In the genomic region with DNA sequence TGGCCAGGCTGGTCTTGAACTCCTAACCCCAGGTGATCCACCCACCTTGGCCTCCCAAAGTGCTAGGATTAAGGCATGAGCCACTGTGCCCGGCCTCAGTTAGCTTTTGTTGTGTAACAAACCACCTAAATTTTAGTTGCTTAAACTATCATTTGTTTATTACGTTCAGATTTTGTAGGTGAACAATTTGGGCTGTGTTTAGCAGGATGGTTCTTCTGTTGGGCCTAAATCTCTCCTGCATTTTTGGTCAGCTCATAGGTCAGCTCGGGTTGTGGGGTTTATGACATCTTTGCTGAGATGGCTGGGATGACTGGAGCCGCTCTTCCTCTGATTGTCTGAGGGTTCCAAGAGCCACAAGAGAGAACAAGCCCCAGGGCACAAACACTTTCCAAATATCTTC, we compare ENCODE assay signal across 35 cellular contexts. TPM values are rescaled to one million over a fixed set of nuclear protein-coding genes. Genes with fewer than 3 reads are reported as not detected.
DNase-seq lines count a peak whose midpoint lies in the region; ATAC-seq, FAIRE-seq and TF ChIP-seq lines count a peak whose summit lies in the region.
"Had no signal": no experiment of that assay in that cellular context is flagged by ENCODE, and none has a peak within 500 bp of the region (broad histone marks: within the 10 kb centered on the region; RNA-seq: fewer than 3 reads in every experiment).

No MANE protein-coding gene starts in this region.

- H3K27me3 Mint-ChIP-seq in MCF 10A (ENCODE audit: insufficient read depth, unreplicated experiment) (peaks cover 92% of the 10 kb centered on the region), GM23338 (ENCODE audit: insufficient read depth, low read depth, poor library complexity) (peaks cover 2% of the 10 kb centered on the region)

- H3K4me1 Mint-ChIP-seq in MCF 10A (ENCODE audit: insufficient read depth, unreplicated experiment) (no peaks in the 10 kb centered on the region), GM23338 (no peaks in the 10 kb centered on the region)
- H3K4me1 Mint-ChIP-seq: B cell; CD4-positive, alpha-beta memory T cell; CD4-positive, CD25-positive, alpha-beta regulatory T cell; CD8-positive, alpha-beta memory T cell had no signal

- no peak overlapping the region for H3K9ac ChIP-seq in HepG2 (ENCODE audit: insufficient read depth, low read depth, low read length)
- H3K9ac ChIP-seq: BLaER1; BLaER1 treated with 17β-estradiol and CSF1 and Interleukin-3, amounts not matched to agents 10 nM and 100 nM had no signal

- peaks cover 5% of the 10 kb centered on the region for H3K36me3 Mint-ChIP-seq in MCF 10A (ENCODE audit: insufficient read depth, unreplicated experiment)
- H3K36me3 Mint-ChIP-seq in GM23338 (ENCODE audit: low read depth), result no peaks in the 10 kb centered on the region
- H3K36me3 Mint-ChIP-seq: CD4-positive, alpha-beta memory T cell; CD4-positive, CD25-positive, alpha-beta regulatory T cell; CD8-positive, alpha-beta T cell had no signal

- CTCF ChIA-PET in MCF 10A (lab: Yijun Ruan, JAX), result interaction anchor here (0.5 to 0.7 kb wide), 2 partner anchors 17 to 58 kb away, joined by 3 to 4 read pairs; no protein-coding TSS in a partner anchor
- CTCF ChIA-PET in HepG2 (lab: Yijun Ruan, JAX; ENCODE audit: low intra/inter-chr PET ratio, low total read pairs), result no interaction called here

- in situ Hi-C loops in HepG2 (cut with HindIII; ENCODE audit: extremely low pct_ligation_motif_present, low pct_unique_long_range_greater_than_20kb), result no loop called here

- H3K27me3 ChIP-seq in breast epithelium (peaks cover 0 to 34% of the 10 kb centered on the region in 2 donors), HepG2 (ENCODE audit: control insufficient read depth in 1 of 2, insufficient read depth in 2 of 2, low read length in 2 of 2) (0 out of 5 replicates have a peak, but pooled peaks cover 0 to 5% of the 10 kb centered on the region in 2 experiments), right lobe of liver (no peaks in the 10 kb centered on the region), GM23338 (ENCODE audit: insufficient read depth) (no peaks in the 10 kb centered on the region)
- H3K27me3 ChIP-seq: BE2C; BLaER1; BLaER1 treated with 17β-estradiol and CSF1 and Interleukin-3, amounts not matched to agents 10 nM and 100 nM had no signal

- H4K20me1 ChIP-seq in HepG2 (ENCODE audit: insufficient read depth, low read length) (no peaks in the 10 kb centered on the region), GM23338 (replicated peaks; ENCODE audit: insufficient read depth) (no peaks in the 10 kb centered on the region)
- H4K20me1 ChIP-seq: BLaER1; BLaER1 treated with 17β-estradiol and CSF1 and Interleukin-3, amounts not matched to agents 10 nM and 100 nM had no signal

- intact Hi-C loops in MCF 10A (cut with micrococcal nuclease) (no loop called here), breast epithelium (cut with DNase I; ENCODE audit: low total_unique reads) (loop anchor here (10.0 kb wide), 1 partner anchor 519 kb away; no protein-coding TSS in a partner anchor), HepG2 (cut with micrococcal nuclease; ENCODE audit: unreplicated experiment) (no loop called here), right lobe of liver (cut with DNase I) (no loop called here)

- TF ChIP-seq RAD21 in HepG2 (CRISPR knock-in tag; IDR thresholded peaks at IDR 0.05), result no peak

- H3K4me3 Mint-ChIP-seq in MCF 10A (ENCODE audit: unreplicated experiment), result no peak overlapping the region
- no peak overlapping the region for H3K4me3 Mint-ChIP-seq in GM23338
- H3K4me3 Mint-ChIP-seq: B cell; CD14-positive monocyte; CD4-positive, alpha-beta memory T cell; CD4-positive, alpha-beta T cell; CD4-positive, CD25-positive, alpha-beta regulatory T cell; CD8-positive, alpha-beta memory T cell; CD8-positive, alpha-beta T cell had no signal

- ATAC-seq in HepG2 (no peak), right lobe of liver (no peak), GM23338 (no peak)
- ATAC-seq: A549; CD8-positive, alpha-beta T cell had no signal

- H3K9me3 Mint-ChIP-seq in MCF 10A (ENCODE audit: unreplicated experiment), result no peaks in the 10 kb centered on the region
- peaks cover 2% of the 10 kb centered on the region; the same call in 1 of the 3 replicates for H3K9me3 Mint-ChIP-seq in GM23338
- H3K9me3 Mint-ChIP-seq: CD4-positive, alpha-beta T cell; CD4-positive, CD25-positive, alpha-beta regulatory T cell; CD8-positive, alpha-beta memory T cell; CD8-positive, alpha-beta T cell had no signal

- H3K36me3 ChIP-seq in breast epithelium (no peaks in the 10 kb centered on the region), HepG2 (replicated peaks in 1 of 2; ENCODE audit: control insufficient read depth in 1 of 2, insufficient read depth in 2 of 2, low read length in 2 of 2) (no peaks in the 10 kb centered on the region), right lobe of liver (no peaks in the 10 kb centered on the region), GM23338 (ENCODE audit: insufficient read depth) (no peaks in the 10 kb centered on the region)
- H3K36me3 ChIP-seq: BE2C; BLaER1; BLaER1 treated with 17β-estradiol and CSF1 and Interleukin-3, amounts not matched to agents 10 nM and 100 nM had no signal

- BruUV-seq in MCF 10A (replicated peaks; lab: Mats Ljungman, UMichigan) (no TSS peak), HepG2 (replicated peaks; lab: Mats Ljungman, UMichigan) (no TSS peak)

- H3K4me1 ChIP-seq in breast epithelium (no peaks in the 10 kb centered on the region), HepG2 (ENCODE audit: insufficient read depth, low read length) (no peaks in the 10 kb centered on the region), right lobe of liver (no peaks in the 10 kb centered on the region), GM23338 (ENCODE audit: insufficient read depth) (no peaks in the 10 kb centered on the region)
- H3K4me1 ChIP-seq: A549, BE2C, BLaER1, Caco-2 had no signal

- TF ChIP-seq CTCF in MCF 10A (IDR thresholded peaks at IDR 0.05; ENCODE audit: unreplicated experiment) (no peak), breast epithelium (IDR thresholded peaks at IDR 0.05) (no peak), HepG2 (CRISPR knock-in tag; IDR thresholded peaks at IDR 0.05) (no peak), right lobe of liver (IDR thresholded peaks at IDR 0.05) (no peak), GM23338 (conservative IDR thresholded peaks at IDR 0.05; ENCODE audit: low read depth in 2 of 2) (no peak)

- no peak for FAIRE-seq in HepG2 (lab: Jason Lieb, UNC)
- FAIRE-seq: A204.1, A549, D721Med had no signal

- H3K4me3 ChIP-seq in breast epithelium (no peak overlapping the region), HepG2 (replicated peaks in 1 of 3; ENCODE audit: insufficient read depth in 1 of 3, low read depth in 2 of 3, low read length in 3 of 3) (no peak overlapping the region), right lobe of liver (no peak overlapping the region), GM23338 (no peak overlapping the region)
- H3K4me3 ChIP-seq: A549; BLaER1; BLaER1 treated with 17β-estradiol and CSF1 and Interleukin-3, amounts not matched to agents 10 nM and 100 nM had no signal

- whole genome bisulfite sequencing in HepG2 (ENCODE audit: low lambda C conversion rate), result 9% methylated on average over 4 of the region's 4 CpGs
- 57% methylated on average over 4 of the region's 4 CpGs for WGBS in right lobe of liver (ENCODE audit: insufficient coverage, low coverage, low lambda C conversion rate, missing lambda C conversion rate)

- TF ChIP-seq POLR2A in breast epithelium (IDR thresholded peaks at IDR 0.05), result no peak
- TF ChIP-seq POLR2A in HepG2 (IDR thresholded peaks at IDR 0.05; ENCODE audit: insufficient read depth in 1 of 2, low read depth in 2 of 2, low read length in 2 of 2), result no peak
- no peak for TF ChIP-seq POLR2A in right lobe of liver (IDR thresholded peaks at IDR 0.05)

- no peak overlapping the region for H3K4me2 ChIP-seq in HepG2 (ENCODE audit: low read depth, low read length)
- H3K4me2 ChIP-seq in GM23338, result no peak overlapping the region
- H3K4me2 ChIP-seq: A549, BLaER1 had no signal

- H3K27ac ChIP-seq in breast epithelium, result no peak overlapping the region
- no peak overlapping the region for H3K27ac ChIP-seq in HepG2 (ENCODE audit: extremely low read length, insufficient read depth, low read length)
- H3K27ac ChIP-seq in right lobe of liver, result no peak overlapping the region
- H3K27ac ChIP-seq in GM23338 (ENCODE audit: low read depth), result no peak overlapping the region
- H3K27ac ChIP-seq: 22Rv1; A549; BLaER1; BLaER1 treated with 17β-estradiol and CSF1 and Interleukin-3, amounts not matched to agents 10 nM and 100 nM; C4-2B had no signal

- no peaks in the 10 kb centered on the region for H3K9me2 ChIP-seq in GM23338 (ENCODE audit: insufficient read depth)

- H3K79me2 ChIP-seq in HepG2 (ENCODE audit: insufficient read depth, low read length) (no peaks in the 10 kb centered on the region), GM23338 (replicated peaks; ENCODE audit: insufficient read depth) (no peaks in the 10 kb centered on the region)

- no peaks in the 10 kb centered on the region for H3F3A ChIP-seq in GM23338 (replicated peaks; ENCODE audit: low read depth)

- POLR2A ChIA-PET in MCF 10A (lab: Yijun Ruan, JAX) (interaction anchor here (0.7 kb wide), 1 partner anchor 40 kb away, joined by 3 read pairs; no protein-coding TSS in a partner anchor), HepG2 (lab: Yijun Ruan, JAX) (no interaction called here)

- DNase-seq in MCF 10A (ENCODE audit: unreplicated experiment), result peak; percentile 19
- no peak for DNase-seq in breast epithelium (ENCODE audit: low spot score in 2 of 2)
- no peak for DNase-seq in HepG2 (ENCODE audit: low spot score)
- no peak for DNase-seq in right lobe of liver
- DNase-seq in GM23338 (ENCODE audit: low spot score), result no peak
- no peak for DNase-seq in UCSD-AML1 (lab: John Stamatoyannopoulos, UW; ENCODE audit: unreplicated experiment)
- DNase-seq: 8988T; ACHN; AML-193; BE2C; C1 segment of cervical spinal cord; Caco-2; Calu3; CD4-positive, alpha-beta memory T cell; CD4-positive, alpha-beta T cell; CD4-positive, CD25-positive, alpha-beta regulatory T cell; CD8-positive, alpha-beta memory T cell; CD8-positive, alpha-beta T cell; COR-L47; DMS 273 treated with DMSO at 0.1 percent for 48 hours; DMS153; DMS53; DMS79; DMS79 treated with DMSO at 0.1 percent for 48 hours; DND-41; EL had no signal

- H3K27ac Mint-ChIP-seq in MCF 10A (ENCODE audit: low read depth, unreplicated experiment) (no peak overlapping the region), GM23338 (no peak overlapping the region)
- H3K27ac Mint-ChIP-seq: B cell; CD14-positive monocyte; CD4-positive, alpha-beta memory T cell; CD4-positive, alpha-beta T cell; CD4-positive, CD25-positive, alpha-beta regulatory T cell; CD8-positive, alpha-beta memory T cell; CD8-positive, alpha-beta T cell had no signal

- H2AFZ ChIP-seq in HepG2 (ENCODE audit: low read length) (no peak overlapping the region), GM23338 (no peak overlapping the region)

- TF ChIP-seq EP300 in HepG2 (IDR thresholded peaks at IDR 0.05; ENCODE audit: low read depth in 2 of 2, low read length in 2 of 2) (no peak), HepG2 (CRISPR knock-in tag; IDR thresholded peaks at IDR 0.05; ENCODE audit: borderline replicate concordance) (no peak)

- H3K9me3 ChIP-seq in breast epithelium (peaks cover 5 to 6% of the 10 kb centered on the region in 2 donors), HepG2 (ENCODE audit: low read length) (no peaks in the 10 kb centered on the region), right lobe of liver (no peaks in the 10 kb centered on the region)
- H3K9me3 ChIP-seq: BE2C, BLaER1, Caco-2 had no signal

RNA-seq across cellular contexts. Expression of gene NLRP1, which starts 21.1 kb away (rescaled TPM):
- 29.0 and 33.5 TPM in 2 replicates for total RNA-seq in MCF 10A (2022)
- total RNA-seq in breast epithelium, result 10 to 100 TPM; 27.4 to 35.1 (median 29.6) TPM
- total RNA-seq in HepG2 (2016; rRNA removed; fragmentation: Illumina TruSeq; extraction: Trizol), result 3.3 and 3.4 TPM in 2 replicates
- total RNA-seq in HepG2 (2016; cell fraction: cytosol; rRNA removed; fragmentation: Illumina TruSeq; extraction: Trizol; ENCODE audit: low read depth), result 1.2 and 1.3 TPM in 2 replicates
- 2.9 and 4.0 TPM in 2 replicates for total RNA-seq in HepG2 (2016; cell fraction: insoluble cytoplasmic fraction; rRNA removed; fragmentation: Illumina TruSeq; extraction: Trizol)
- total RNA-seq in HepG2 (2016; cell fraction: membrane; rRNA removed; fragmentation: Illumina TruSeq; extraction: Trizol), result 2.1 and 2.6 TPM in 2 replicates
- 2.7 and 3.3 TPM in 2 replicates for total RNA-seq in HepG2 (2016; cell fraction: nucleus; rRNA removed; fragmentation: Illumina TruSeq; extraction: Trizol)
- polyA plus RNA-seq in HepG2 (2011; rRNA removed), result 3.7 and 4.8 TPM in 2 replicates
- polyA plus RNA-seq in HepG2 (2011; cell fraction: cytosol; rRNA removed), result 5.2 and 5.7 TPM in 2 replicates
- 10.0 and 12.0 TPM in 2 replicates for polyA plus RNA-seq in HepG2 (2011; cell fraction: nucleus; rRNA removed)
- 8.4 and 9.1 TPM in 2 replicates for polyA plus RNA-seq in HepG2 (2012)
- 1.4 and 1.5 TPM in 2 replicates for polyA plus RNA-seq in HepG2 (2016; cell fraction: cytosol; fragmentation: Illumina TruSeq; extraction: Trizol; ENCODE audit: low read depth)
- 4.4 and 4.5 TPM in 2 replicates for polyA plus RNA-seq in HepG2 (2016; cell fraction: insoluble cytoplasmic fraction; fragmentation: Illumina TruSeq; extraction: Trizol; ENCODE audit: low read depth)
- polyA plus RNA-seq in HepG2 (2016; cell fraction: membrane; fragmentation: Illumina TruSeq; extraction: Trizol; ENCODE audit: low read depth), result 2.4 and 2.7 TPM in 2 replicates
- polyA plus RNA-seq in HepG2 (2016; cell fraction: nucleus; fragmentation: Illumina TruSeq; extraction: Trizol; ENCODE audit: insufficient read depth, low read depth), result 5.8 and 6.5 TPM in 2 replicates
- polyA minus RNA-seq in HepG2 (2011; rRNA and poly(A)+ RNA removed; ENCODE audit: low replicate concordance), result 1.1 and 1.8 TPM in 2 replicates
- polyA minus RNA-seq in HepG2 (2011; cell fraction: cytosol; rRNA and poly(A)+ RNA removed), result 2.3 and 2.4 TPM in 2 replicates
- polyA minus RNA-seq in HepG2 (2011; cell fraction: nucleus; rRNA and poly(A)+ RNA removed), result 0.62 and 1.0 TPM in 2 replicates
- total RNA-seq in right lobe of liver, result 1 to 10 TPM; 2.5 to 4.7 (median 3.3) TPM
- 10.3 and 16.2 TPM in 2 replicates for total RNA-seq in GM23338 (2014; rRNA removed; shearing (Covaris generic))
- polyA plus RNA-seq in GM23338 (2016; fragmentation: Nextera tagmentation; extraction: Ambion mirVana), result 7.6 and 8.9 TPM in 2 replicates
